ENCODE assay signal across 2 cellular contexts in the genomic region with DNA sequence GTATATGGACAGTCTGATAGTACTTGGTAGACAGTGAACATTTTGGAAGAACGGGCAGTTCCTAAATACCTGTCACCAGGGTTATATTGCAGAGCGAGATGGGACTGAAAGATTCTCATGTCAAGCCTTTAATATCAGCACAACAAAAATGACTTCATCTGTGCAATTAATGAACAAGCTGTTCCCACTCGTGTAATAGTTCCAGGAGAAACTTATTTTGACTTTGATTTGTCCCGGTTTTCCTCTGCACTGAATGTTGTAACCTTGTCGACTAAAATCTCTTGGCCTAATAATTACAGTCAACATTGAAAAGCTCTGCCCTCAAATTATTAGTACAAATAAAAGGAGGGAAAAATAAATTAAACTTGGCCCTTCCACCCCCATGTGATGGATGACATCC.
TF ChIP-seq lines count a peak whose summit lies in the region.

No MANE protein-coding gene starts in this region.

TF ChIP-seq in SK-N-SH, 30 proteins besides CTCF, POLR2A, EP300 and RAD21 (continued from another document):
- no peak for TF ChIP-seq ZBTB33 (IDR thresholded peaks at IDR 0.05; ENCODE audit: borderline replicate concordance, low read depth)
- TF ChIP-seq POLR2AphosphoS5 (IDR thresholded peaks at IDR 0.05; ENCODE audit: low read depth, low read length): no peak

TF ChIP-seq in SK-N-SH treated with all-trans-retinoic acid at 6 μM for 48 hours, 23 proteins besides CTCF, POLR2A, EP300 and RAD21 (continued from another document):
- TF ChIP-seq, protein P1, sequence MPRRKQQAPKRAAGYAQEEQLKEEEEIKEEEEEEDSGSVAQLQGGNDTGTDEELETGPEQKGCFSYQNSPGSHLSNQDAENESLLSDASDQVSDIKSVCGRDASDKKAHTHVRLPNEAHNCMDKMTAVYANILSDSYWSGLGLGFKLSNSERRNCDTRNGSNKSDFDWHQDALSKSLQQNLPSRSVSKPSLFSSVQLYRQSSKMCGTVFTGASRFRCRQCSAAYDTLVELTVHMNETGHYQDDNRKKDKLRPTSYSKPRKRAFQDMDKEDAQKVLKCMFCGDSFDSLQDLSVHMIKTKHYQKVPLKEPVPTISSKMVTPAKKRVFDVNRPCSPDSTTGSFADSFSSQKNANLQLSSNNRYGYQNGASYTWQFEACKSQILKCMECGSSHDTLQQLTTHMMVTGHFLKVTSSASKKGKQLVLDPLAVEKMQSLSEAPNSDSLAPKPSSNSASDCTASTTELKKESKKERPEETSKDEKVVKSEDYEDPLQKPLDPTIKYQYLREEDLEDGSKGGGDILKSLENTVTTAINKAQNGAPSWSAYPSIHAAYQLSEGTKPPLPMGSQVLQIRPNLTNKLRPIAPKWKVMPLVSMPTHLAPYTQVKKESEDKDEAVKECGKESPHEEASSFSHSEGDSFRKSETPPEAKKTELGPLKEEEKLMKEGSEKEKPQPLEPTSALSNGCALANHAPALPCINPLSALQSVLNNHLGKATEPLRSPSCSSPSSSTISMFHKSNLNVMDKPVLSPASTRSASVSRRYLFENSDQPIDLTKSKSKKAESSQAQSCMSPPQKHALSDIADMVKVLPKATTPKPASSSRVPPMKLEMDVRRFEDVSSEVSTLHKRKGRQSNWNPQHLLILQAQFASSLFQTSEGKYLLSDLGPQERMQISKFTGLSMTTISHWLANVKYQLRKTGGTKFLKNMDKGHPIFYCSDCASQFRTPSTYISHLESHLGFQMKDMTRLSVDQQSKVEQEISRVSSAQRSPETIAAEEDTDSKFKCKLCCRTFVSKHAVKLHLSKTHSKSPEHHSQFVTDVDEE (CRISPR knock-in tag; IDR thresholded peaks at IDR 0.05): no peak
- TF ChIP-seq ZFP3 (CRISPR knock-in tag; IDR thresholded peaks at IDR 0.05): no peak
TF ChIP-seq in SK-N-SH treated with all-trans-retinoic acid at 6 μM for 48 hours: peak in this region for 0.
